Comparison of ENCODE assay signal across 1 cellular context in the genomic region with DNA sequence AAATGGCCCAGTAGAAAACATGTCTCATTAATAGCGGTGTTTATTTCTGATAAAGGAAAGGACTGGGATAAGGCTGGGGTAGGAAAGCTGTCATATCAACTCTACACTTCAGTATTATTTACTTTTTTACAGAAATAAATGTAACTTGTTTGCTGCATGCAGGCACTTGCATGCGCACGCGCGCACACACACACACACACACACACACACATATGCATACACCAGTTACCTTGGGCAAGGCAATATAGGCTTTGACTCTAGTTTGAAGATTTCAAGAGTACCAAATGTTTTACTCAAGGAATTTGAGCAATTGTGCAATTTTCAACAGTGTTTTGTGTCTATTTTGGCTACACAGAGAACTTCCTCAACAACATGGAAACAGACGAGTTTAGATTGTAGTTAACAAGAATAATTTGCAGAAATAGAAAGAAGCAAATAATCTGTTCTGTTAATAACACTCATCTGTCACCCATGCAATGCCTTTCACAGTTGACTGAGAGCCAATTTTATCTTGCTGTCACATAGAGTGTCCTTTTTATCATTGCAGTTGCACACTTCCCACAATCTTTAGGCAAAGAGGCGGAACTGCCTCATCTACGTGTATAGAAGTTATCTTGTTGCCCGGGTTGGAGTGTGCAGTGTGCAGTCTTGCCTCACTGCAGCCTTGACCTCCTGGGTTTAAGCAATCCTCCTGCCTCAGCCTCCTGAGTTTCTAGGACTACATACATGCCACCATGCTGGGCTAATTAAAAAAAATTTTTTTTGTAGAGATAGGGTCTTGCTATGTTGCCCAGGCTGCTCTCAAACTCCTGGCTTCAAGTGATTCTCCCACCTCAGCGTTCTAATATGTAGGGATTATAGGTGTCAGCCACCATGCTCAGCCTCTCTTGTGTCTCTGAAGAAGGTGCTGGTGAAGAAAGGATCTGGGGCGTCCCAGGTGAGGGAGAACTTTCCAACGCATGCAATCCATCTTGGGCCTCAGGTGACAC.
A peak's percentile ranks its signal among the peaks of the same experiment; 100 is the strongest.
TF ChIP-seq lines count a peak whose summit lies in the region.

No MANE protein-coding gene starts in this region.

TF ChIP-seq in K562, 482 proteins besides CTCF, POLR2A, EP300 and RAD21 (continued from another document and continues in another):
- TF ChIP-seq, protein P1, sequence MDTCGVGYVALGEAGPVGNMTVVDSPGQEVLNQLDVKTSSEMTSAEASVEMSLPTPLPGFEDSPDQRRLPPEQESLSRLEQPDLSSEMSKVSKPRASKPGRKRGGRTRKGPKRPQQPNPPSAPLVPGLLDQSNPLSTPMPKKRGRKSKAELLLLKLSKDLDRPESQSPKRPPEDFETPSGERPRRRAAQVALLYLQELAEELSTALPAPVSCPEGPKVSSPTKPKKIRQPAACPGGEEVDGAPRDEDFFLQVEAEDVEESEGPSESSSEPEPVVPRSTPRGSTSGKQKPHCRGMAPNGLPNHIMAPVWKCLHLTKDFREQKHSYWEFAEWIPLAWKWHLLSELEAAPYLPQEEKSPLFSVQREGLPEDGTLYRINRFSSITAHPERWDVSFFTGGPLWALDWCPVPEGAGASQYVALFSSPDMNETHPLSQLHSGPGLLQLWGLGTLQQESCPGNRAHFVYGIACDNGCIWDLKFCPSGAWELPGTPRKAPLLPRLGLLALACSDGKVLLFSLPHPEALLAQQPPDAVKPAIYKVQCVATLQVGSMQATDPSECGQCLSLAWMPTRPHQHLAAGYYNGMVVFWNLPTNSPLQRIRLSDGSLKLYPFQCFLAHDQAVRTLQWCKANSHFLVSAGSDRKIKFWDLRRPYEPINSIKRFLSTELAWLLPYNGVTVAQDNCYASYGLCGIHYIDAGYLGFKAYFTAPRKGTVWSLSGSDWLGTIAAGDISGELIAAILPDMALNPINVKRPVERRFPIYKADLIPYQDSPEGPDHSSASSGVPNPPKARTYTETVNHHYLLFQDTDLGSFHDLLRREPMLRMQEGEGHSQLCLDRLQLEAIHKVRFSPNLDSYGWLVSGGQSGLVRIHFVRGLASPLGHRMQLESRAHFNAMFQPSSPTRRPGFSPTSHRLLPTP (IDR thresholded peaks at IDR 0.05; ENCODE audit: borderline replicate concordance, extremely low read depth, insufficient read length), result no peak
- peak; percentile 54 for TF ChIP-seq ATF7 (IDR thresholded peaks at IDR 0.05)
- peak; percentile 88 for TF ChIP-seq ETV5 (CRISPR knock-in tag; IDR thresholded peaks at IDR 0.05; ENCODE audit: low read depth)
- peak; percentile 95 for TF ChIP-seq TAL1 (IDR thresholded peaks at IDR 0.05)
- no peak for TF ChIP-seq ZNF668 (CRISPR knock-in tag; IDR thresholded peaks at IDR 0.05)
- TF ChIP-seq STAG1 (CRISPR knock-in tag; IDR thresholded peaks at IDR 0.05; ENCODE audit: borderline replicate concordance), result no peak
- TF ChIP-seq FOXM1 (IDR thresholded peaks at IDR 0.05; ENCODE audit: low read depth), result peak; percentile 79
- TF ChIP-seq FOXM1 (CRISPR knock-in tag; IDR thresholded peaks at IDR 0.05; ENCODE audit: low read depth), result no peak
- no peak; the same call in 1 of the 2 replicates for TF ChIP-seq FOSL1 (tag; conservative IDR thresholded peaks at IDR 0.05)
- TF ChIP-seq HMG20B (CRISPR knock-in tag; IDR thresholded peaks at IDR 0.05), result no peak
- TF ChIP-seq, protein P2, sequence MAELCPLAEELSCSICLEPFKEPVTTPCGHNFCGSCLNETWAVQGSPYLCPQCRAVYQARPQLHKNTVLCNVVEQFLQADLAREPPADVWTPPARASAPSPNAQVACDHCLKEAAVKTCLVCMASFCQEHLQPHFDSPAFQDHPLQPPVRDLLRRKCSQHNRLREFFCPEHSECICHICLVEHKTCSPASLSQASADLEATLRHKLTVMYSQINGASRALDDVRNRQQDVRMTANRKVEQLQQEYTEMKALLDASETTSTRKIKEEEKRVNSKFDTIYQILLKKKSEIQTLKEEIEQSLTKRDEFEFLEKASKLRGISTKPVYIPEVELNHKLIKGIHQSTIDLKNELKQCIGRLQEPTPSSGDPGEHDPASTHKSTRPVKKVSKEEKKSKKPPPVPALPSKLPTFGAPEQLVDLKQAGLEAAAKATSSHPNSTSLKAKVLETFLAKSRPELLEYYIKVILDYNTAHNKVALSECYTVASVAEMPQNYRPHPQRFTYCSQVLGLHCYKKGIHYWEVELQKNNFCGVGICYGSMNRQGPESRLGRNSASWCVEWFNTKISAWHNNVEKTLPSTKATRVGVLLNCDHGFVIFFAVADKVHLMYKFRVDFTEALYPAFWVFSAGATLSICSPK (IDR thresholded peaks at IDR 0.05; ENCODE audit: borderline replicate concordance), result no peak
- TF ChIP-seq, protein P3, sequence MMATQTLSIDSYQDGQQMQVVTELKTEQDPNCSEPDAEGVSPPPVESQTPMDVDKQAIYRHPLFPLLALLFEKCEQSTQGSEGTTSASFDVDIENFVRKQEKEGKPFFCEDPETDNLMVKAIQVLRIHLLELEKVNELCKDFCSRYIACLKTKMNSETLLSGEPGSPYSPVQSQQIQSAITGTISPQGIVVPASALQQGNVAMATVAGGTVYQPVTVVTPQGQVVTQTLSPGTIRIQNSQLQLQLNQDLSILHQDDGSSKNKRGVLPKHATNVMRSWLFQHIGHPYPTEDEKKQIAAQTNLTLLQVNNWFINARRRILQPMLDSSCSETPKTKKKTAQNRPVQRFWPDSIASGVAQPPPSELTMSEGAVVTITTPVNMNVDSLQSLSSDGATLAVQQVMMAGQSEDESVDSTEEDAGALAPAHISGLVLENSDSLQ (IDR thresholded peaks at IDR 0.05), result peak; percentile 79
- TF ChIP-seq BACH1 (tag; IDR thresholded peaks at IDR 0.05), result no peak
- TF ChIP-seq, protein P4, sequence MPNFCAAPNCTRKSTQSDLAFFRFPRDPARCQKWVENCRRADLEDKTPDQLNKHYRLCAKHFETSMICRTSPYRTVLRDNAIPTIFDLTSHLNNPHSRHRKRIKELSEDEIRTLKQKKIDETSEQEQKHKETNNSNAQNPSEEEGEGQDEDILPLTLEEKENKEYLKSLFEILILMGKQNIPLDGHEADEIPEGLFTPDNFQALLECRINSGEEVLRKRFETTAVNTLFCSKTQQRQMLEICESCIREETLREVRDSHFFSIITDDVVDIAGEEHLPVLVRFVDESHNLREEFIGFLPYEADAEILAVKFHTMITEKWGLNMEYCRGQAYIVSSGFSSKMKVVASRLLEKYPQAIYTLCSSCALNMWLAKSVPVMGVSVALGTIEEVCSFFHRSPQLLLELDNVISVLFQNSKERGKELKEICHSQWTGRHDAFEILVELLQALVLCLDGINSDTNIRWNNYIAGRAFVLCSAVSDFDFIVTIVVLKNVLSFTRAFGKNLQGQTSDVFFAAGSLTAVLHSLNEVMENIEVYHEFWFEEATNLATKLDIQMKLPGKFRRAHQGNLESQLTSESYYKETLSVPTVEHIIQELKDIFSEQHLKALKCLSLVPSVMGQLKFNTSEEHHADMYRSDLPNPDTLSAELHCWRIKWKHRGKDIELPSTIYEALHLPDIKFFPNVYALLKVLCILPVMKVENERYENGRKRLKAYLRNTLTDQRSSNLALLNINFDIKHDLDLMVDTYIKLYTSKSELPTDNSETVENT (CRISPR knock-in tag; IDR thresholded peaks at IDR 0.05), result no peak
- peak; percentile 84 for TF ChIP-seq STAT5A (IDR thresholded peaks at IDR 0.05; ENCODE audit: borderline replicate concordance, low read length)
- no peak for TF ChIP-seq RAD51 (IDR thresholded peaks at IDR 0.05; ENCODE audit: borderline replicate concordance, low read depth)
- TF ChIP-seq TFAM (CRISPR knock-in tag; conservative IDR thresholded peaks at IDR 0.05), result no peak
- TF ChIP-seq ZFP36 (IDR thresholded peaks at IDR 0.05; ENCODE audit: low read depth, low read length, partially characterized antibody), result peak; percentile 6
- peak; percentile 59; the same call in 1 of the 2 replicates for TF ChIP-seq SPI1 (IDR thresholded peaks at IDR 0.05; ENCODE audit: borderline replicate concordance, low read depth, low read length)
- no peak for TF ChIP-seq MCM3 (IDR thresholded peaks at IDR 0.05)
- peak; percentile 96 for TF ChIP-seq ARID1B (IDR thresholded peaks at IDR 0.05)
- no peak for TF ChIP-seq ZNF830 (CRISPR knock-in tag; IDR thresholded peaks at IDR 0.05)
- peak; percentile 43; the same call in 1 of the 2 replicates for TF ChIP-seq JUN (IDR thresholded peaks at IDR 0.05; ENCODE audit: borderline replicate concordance, low read depth, low read length)
- no peak for TF ChIP-seq JUN (CRISPR knock-in tag; IDR thresholded peaks at IDR 0.05; ENCODE audit: borderline replicate concordance)
- TF ChIP-seq KDM5B (IDR thresholded peaks at IDR 0.05; ENCODE audit: insufficient replicate concordance, low read depth, low read length), result no peak
- TF ChIP-seq ERF (CRISPR knock-in tag; IDR thresholded peaks at IDR 0.05), result no peak
- TF ChIP-seq, protein P5, sequence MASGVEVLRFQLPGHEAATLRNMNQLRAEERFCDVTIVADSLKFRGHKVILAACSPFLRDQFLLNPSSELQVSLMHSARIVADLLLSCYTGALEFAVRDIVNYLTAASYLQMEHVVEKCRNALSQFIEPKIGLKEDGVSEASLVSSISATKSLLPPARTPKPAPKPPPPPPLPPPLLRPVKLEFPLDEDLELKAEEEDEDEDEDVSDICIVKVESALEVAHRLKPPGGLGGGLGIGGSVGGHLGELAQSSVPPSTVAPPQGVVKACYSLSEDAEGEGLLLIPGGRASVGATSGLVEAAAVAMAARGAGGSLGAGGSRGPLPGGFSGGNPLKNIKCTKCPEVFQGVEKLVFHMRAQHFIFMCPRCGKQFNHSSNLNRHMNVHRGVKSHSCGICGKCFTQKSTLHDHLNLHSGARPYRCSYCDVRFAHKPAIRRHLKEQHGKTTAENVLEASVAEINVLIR (CRISPR knock-in tag; IDR thresholded peaks at IDR 0.05), result no peak
- no peak for TF ChIP-seq ZNF124 (CRISPR knock-in tag; IDR thresholded peaks at IDR 0.05)
- TF ChIP-seq, protein P6, sequence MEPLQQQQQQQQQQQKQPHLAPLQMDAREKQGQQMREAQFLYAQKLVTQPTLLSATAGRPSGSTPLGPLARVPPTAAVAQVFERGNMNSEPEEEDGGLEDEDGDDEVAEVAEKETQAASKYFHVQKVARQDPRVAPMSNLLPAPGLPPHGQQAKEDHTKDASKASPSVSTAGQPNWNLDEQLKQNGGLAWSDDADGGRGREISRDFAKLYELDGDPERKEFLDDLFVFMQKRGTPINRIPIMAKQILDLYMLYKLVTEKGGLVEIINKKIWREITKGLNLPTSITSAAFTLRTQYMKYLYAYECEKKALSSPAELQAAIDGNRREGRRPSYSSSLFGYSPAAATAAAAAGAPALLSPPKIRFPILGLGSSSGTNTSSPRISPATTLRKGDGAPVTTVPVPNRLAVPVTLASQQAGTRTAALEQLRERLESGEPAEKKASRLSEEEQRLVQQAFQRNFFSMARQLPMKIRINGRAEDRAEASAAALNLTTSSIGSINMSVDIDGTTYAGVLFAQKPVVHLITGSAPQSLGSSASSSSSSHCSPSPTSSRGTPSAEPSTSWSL (CRISPR knock-in tag; IDR thresholded peaks at IDR 0.05; ENCODE audit: borderline replicate concordance), result no peak
- TF ChIP-seq, protein P7, sequence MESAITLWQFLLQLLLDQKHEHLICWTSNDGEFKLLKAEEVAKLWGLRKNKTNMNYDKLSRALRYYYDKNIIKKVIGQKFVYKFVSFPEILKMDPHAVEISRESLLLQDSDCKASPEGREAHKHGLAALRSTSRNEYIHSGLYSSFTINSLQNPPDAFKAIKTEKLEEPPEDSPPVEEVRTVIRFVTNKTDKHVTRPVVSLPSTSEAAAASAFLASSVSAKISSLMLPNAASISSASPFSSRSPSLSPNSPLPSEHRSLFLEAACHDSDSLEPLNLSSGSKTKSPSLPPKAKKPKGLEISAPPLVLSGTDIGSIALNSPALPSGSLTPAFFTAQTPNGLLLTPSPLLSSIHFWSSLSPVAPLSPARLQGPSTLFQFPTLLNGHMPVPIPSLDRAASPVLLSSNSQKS (CRISPR knock-in tag; IDR thresholded peaks at IDR 0.05), result no peak
- TF ChIP-seq RFX7 (CRISPR knock-in tag; IDR thresholded peaks at IDR 0.05), result no peak
- no peak for TF ChIP-seq HIVEP1 (CRISPR knock-in tag; IDR thresholded peaks at IDR 0.05)
- TF ChIP-seq ZZZ3 (IDR thresholded peaks at IDR 0.05), result no peak
- no peak for TF ChIP-seq MAFK (IDR thresholded peaks at IDR 0.05; ENCODE audit: low read length)
- TF ChIP-seq, protein P8, sequence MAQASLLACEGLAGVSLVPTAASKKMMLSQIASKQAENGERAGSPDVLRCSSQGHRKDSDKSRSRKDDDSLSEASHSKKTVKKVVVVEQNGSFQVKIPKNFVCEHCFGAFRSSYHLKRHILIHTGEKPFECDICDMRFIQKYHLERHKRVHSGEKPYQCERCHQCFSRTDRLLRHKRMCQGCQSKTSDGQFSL (CRISPR knock-in tag; IDR thresholded peaks at IDR 0.05), result no peak
- TF ChIP-seq, protein P8 (tag; IDR thresholded peaks at IDR 0.05), result no peak
- TF ChIP-seq MEF2D (tag; conservative IDR thresholded peaks at IDR 0.05; ENCODE audit: low read depth), result no peak
- peak; percentile 60 for TF ChIP-seq SMAD4 (CRISPR knock-in tag; conservative IDR thresholded peaks at IDR 0.05)
- TF ChIP-seq TARDBP (IDR thresholded peaks at IDR 0.05), result no peak; the same call in 1 of the 2 replicates
- TF ChIP-seq ZKSCAN1 (IDR thresholded peaks at IDR 0.05; ENCODE audit: low read depth, low read length), result no peak
- TF ChIP-seq LEF1 (IDR thresholded peaks at IDR 0.05), result peak; percentile 72; the same call in 1 of the 2 replicates
- TF ChIP-seq, protein P9, sequence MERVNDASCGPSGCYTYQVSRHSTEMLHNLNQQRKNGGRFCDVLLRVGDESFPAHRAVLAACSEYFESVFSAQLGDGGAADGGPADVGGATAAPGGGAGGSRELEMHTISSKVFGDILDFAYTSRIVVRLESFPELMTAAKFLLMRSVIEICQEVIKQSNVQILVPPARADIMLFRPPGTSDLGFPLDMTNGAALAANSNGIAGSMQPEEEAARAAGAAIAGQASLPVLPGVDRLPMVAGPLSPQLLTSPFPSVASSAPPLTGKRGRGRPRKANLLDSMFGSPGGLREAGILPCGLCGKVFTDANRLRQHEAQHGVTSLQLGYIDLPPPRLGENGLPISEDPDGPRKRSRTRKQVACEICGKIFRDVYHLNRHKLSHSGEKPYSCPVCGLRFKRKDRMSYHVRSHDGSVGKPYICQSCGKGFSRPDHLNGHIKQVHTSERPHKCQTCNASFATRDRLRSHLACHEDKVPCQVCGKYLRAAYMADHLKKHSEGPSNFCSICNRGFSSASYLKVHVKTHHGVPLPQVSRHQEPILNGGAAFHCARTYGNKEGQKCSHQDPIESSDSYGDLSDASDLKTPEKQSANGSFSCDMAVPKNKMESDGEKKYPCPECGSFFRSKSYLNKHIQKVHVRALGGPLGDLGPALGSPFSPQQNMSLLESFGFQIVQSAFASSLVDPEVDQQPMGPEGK (CRISPR knock-in tag; IDR thresholded peaks at IDR 0.05; ENCODE audit: borderline replicate concordance), result no peak
- peak; percentile 96 for TF ChIP-seq TEAD4 (IDR thresholded peaks at IDR 0.05; ENCODE audit: low read length)
- no peak for TF ChIP-seq TEAD4 (CRISPR knock-in tag; IDR thresholded peaks at IDR 0.05; ENCODE audit: borderline replicate concordance)
- TF ChIP-seq, protein P10, sequence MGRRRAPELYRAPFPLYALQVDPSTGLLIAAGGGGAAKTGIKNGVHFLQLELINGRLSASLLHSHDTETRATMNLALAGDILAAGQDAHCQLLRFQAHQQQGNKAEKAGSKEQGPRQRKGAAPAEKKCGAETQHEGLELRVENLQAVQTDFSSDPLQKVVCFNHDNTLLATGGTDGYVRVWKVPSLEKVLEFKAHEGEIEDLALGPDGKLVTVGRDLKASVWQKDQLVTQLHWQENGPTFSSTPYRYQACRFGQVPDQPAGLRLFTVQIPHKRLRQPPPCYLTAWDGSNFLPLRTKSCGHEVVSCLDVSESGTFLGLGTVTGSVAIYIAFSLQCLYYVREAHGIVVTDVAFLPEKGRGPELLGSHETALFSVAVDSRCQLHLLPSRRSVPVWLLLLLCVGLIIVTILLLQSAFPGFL (CRISPR knock-in tag; IDR thresholded peaks at IDR 0.05), result no peak
- no peak for TF ChIP-seq ZC3H11A (IDR thresholded peaks at IDR 0.05; ENCODE audit: low read depth, low read length)
- no peak for TF ChIP-seq XRCC3 (IDR thresholded peaks at IDR 0.05)
